Comparison of ENCODE assay signal across 16 cellular contexts in genomic region chr12:12872934-12873275, GRCh38. TPM values are rescaled to one million over a fixed set of nuclear protein-coding genes. Genes with fewer than 3 reads are reported as not detected.
DNase-seq lines count a peak whose midpoint lies in the region; ATAC-seq, FAIRE-seq and TF ChIP-seq lines count a peak whose summit lies in the region.
"Had no signal": no experiment of that assay in that cellular context is flagged by ENCODE, and none has a peak within 500 bp of the region (broad histone marks: within the 10 kb centered on the region; RNA-seq: fewer than 3 reads in every experiment).

No MANE protein-coding gene starts in this region.

- POLR2A ChIA-PET in HepG2 (lab: Yijun Ruan, JAX) = no interaction called here
- POLR2A ChIA-PET in CD4-positive, alpha-beta T cell (lab: Charles Lee) = no interaction called here

- no peak overlapping the region for H3K4me2 ChIP-seq in HepG2 (ENCODE audit: low read depth, low read length)

- H3K9me3 ChIP-seq in HepG2 (ENCODE audit: low read length) = no peaks in the 10 kb centered on the region
- no peaks in the 10 kb centered on the region for H3K9me3 ChIP-seq in CD4-positive, alpha-beta T cell (ENCODE audit: control insufficient read depth, low read length)
- H3K9me3 ChIP-seq: right lobe of liver had no signal

- no peaks in the 10 kb centered on the region for H3K4me1 Mint-ChIP-seq in CD4-positive, alpha-beta T cell (ENCODE audit: low read depth)

- no TSS peak for BruUV-seq in HepG2 (replicated peaks; lab: Mats Ljungman, UMichigan)

- ATAC-seq in SK-N-SH treated with all-trans-retinoic acid at 6 μM for 48 hours (peak; percentile 52), HepG2 (no peak)
- no peak for ATAC-seq in CD4-positive, alpha-beta T cell (ENCODE audit: poor library complexity)

- H3K4me3 Mint-ChIP-seq in CD4-positive, alpha-beta T cell = no peak overlapping the region
- H3K4me3 Mint-ChIP-seq: naive B cell had no signal

- H3K9me3 Mint-ChIP-seq in CD4-positive, alpha-beta T cell = no peaks in the 10 kb centered on the region
- H3K9me3 Mint-ChIP-seq: naive B cell had no signal

- no peaks in the 10 kb centered on the region; a peak in 1 of 5 replicates for H3K27me3 ChIP-seq in HepG2 (ENCODE audit: control insufficient read depth in 1 of 2, insufficient read depth in 2 of 2, low read length in 2 of 2)
- H3K27me3 ChIP-seq in CD4-positive, alpha-beta T cell (ENCODE audit: control insufficient read depth, insufficient read depth, low read length) = no peaks in the 10 kb centered on the region
- H3K27me3 ChIP-seq: right lobe of liver had no signal

- no peaks in the 10 kb centered on the region for H3K36me3 Mint-ChIP-seq in CD4-positive, alpha-beta T cell (ENCODE audit: low read depth)

- CTCF ChIA-PET in HepG2 (lab: Yijun Ruan, JAX; ENCODE audit: low intra/inter-chr PET ratio, low total read pairs) = no interaction called here
- CTCF ChIA-PET in CD4-positive, alpha-beta T cell (lab: Charles Lee) = no interaction called here

- no peak for TF ChIP-seq RAD21 in HepG2 (CRISPR knock-in tag; IDR thresholded peaks at IDR 0.05)

- no peak overlapping the region for H3K27ac Mint-ChIP-seq in CD4-positive, alpha-beta T cell

- no peak for TF ChIP-seq POLR2A in H54 (IDR thresholded peaks at IDR 0.05; ENCODE audit: low read depth, low read length)
- no peak for TF ChIP-seq POLR2A in HepG2 (IDR thresholded peaks at IDR 0.05; ENCODE audit: insufficient read depth in 1 of 2, low read depth in 2 of 2, low read length in 2 of 2)

- no peak overlapping the region for H2AFZ ChIP-seq in HepG2 (ENCODE audit: low read length)

- H3K36me3 ChIP-seq in HepG2 (replicated peaks in 1 of 2; ENCODE audit: control insufficient read depth in 1 of 2, insufficient read depth in 2 of 2, low read length in 2 of 2) = no peaks in the 10 kb centered on the region
- H3K36me3 ChIP-seq: right lobe of liver had no signal

- H4K20me1 ChIP-seq in HepG2 (ENCODE audit: insufficient read depth, low read length) = no peaks in the 10 kb centered on the region

- no peak overlapping the region for H3K9ac ChIP-seq in HepG2 (ENCODE audit: insufficient read depth, low read depth, low read length)

- in situ Hi-C loops in HepG2 (cut with HindIII; ENCODE audit: extremely low pct_ligation_motif_present, low pct_unique_long_range_greater_than_20kb) = loop anchor here (5.0 kb wide), 1 partner anchor 36 kb away; no protein-coding TSS in a partner anchor

- no peak overlapping the region for H3K4me3 ChIP-seq in HepG2 (replicated peaks in 1 of 3; ENCODE audit: insufficient read depth in 1 of 3, low read depth in 2 of 3, low read length in 3 of 3)
- H3K4me3 ChIP-seq: right lobe of liver had no signal

- no peaks in the 10 kb centered on the region for H3K27me3 Mint-ChIP-seq in CD4-positive, alpha-beta T cell
- H3K27me3 Mint-ChIP-seq: naive B cell had no signal

- no peaks in the 10 kb centered on the region for H3K79me2 ChIP-seq in HepG2 (ENCODE audit: insufficient read depth, low read length)

- peaks cover 17% of the 10 kb centered on the region for H3K4me1 ChIP-seq in HepG2 (ENCODE audit: insufficient read depth, low read length)
- H3K4me1 ChIP-seq: right lobe of liver had no signal

- FAIRE-seq in H54 (lab: Jason Lieb, UNC) (no peak), HepG2 (lab: Jason Lieb, UNC) (no peak)
- FAIRE-seq: GM18507 had no signal

- peak overlapping the region; percentile 99 for H3K27ac ChIP-seq in epithelial cell of prostate
- H3K27ac ChIP-seq in HepG2 (ENCODE audit: extremely low read length, insufficient read depth, low read length) = no peak overlapping the region
- H3K27ac ChIP-seq in CD4-positive, alpha-beta T cell (ENCODE audit: low read depth, low read length) = no peak overlapping the region
- H3K27ac ChIP-seq: right lobe of liver had no signal

- no peak for TF ChIP-seq EP300 in HepG2 (IDR thresholded peaks at IDR 0.05; ENCODE audit: low read depth in 2 of 2, low read length in 2 of 2)
- TF ChIP-seq EP300 in HepG2 (CRISPR knock-in tag; IDR thresholded peaks at IDR 0.05; ENCODE audit: borderline replicate concordance) = no peak

- DNase-seq in H54 (ENCODE audit: insufficient read length, low spot score) = peak; percentile 24
- DNase-seq in epithelial cell of prostate (ENCODE audit: low read depth, low spot score) = peak; percentile 73
- DNase-seq in renal cortical epithelial cell (ENCODE audit: low read depth) = peak; percentile 51
- no peak for DNase-seq in HepG2 (ENCODE audit: low spot score)
- no peak for DNase-seq in AG20443 (ENCODE audit: low spot score)
- no peak for DNase-seq in NCI-H1105 (lab: John Stamatoyannopoulos, UW)
- no peak for DNase-seq in CD4-positive, alpha-beta T cell
- DNase-seq: activated naive CD4-positive, alpha-beta T cell treated with anti-CD3 and anti-CD28 coated beads, Interleukin-2, amount 50 U/mL, for 16 hours; GDM1; Kasumi-1; naive B cell; right lobe of liver; T-helper 9 cell had no signal

- no peak for TF ChIP-seq CTCF in HepG2 (CRISPR knock-in tag; IDR thresholded peaks at IDR 0.05)
- no peak for TF ChIP-seq CTCF in CD4-positive, alpha-beta T cell (IDR thresholded peaks at IDR 0.05)

- 35% methylated on average over 2 of the region's 2 CpGs for WGBS in HepG2 (ENCODE audit: low lambda C conversion rate)

- intact Hi-C loops in HepG2 (cut with micrococcal nuclease; ENCODE audit: unreplicated experiment) = no loop called here
- intact Hi-C loops in CD4-positive, alpha-beta T cell (cut with DNase I, micrococcal nuclease) = no loop called here

TF ChIP-seq in SK-N-SH treated with all-trans-retinoic acid at 6 μM for 48 hours, 23 proteins besides CTCF, POLR2A, EP300 and RAD21 (continues in another document):
- no peak for TF ChIP-seq PPARA (CRISPR knock-in tag; IDR thresholded peaks at IDR 0.05; ENCODE audit: borderline replicate concordance)

TF ChIP-seq in HepG2, 621 proteins besides CTCF, POLR2A, EP300 and RAD21:
- TF ChIP-seq ZNF274 (CRISPR knock-in tag; IDR thresholded peaks at IDR 0.05) (no peak), ZNF260 (CRISPR knock-in tag; IDR thresholded peaks at IDR 0.05; ENCODE audit: borderline replicate concordance, low read depth) (no peak), KAT7 (CRISPR knock-in tag; IDR thresholded peaks at IDR 0.05; ENCODE audit: borderline replicate concordance) (no peak), TP53 (CRISPR knock-in tag; conservative IDR thresholded peaks at IDR 0.05) (no peak), ZNF772 (CRISPR knock-in tag; IDR thresholded peaks at IDR 0.05) (no peak)
TF ChIP-seq in HepG2: peak in this region for 0.

RNA-seq across cellular contexts. Expression of gene GPRC5A, which starts 18.5 kb away (rescaled TPM):
- total RNA-seq in renal cortical epithelial cell = 55.9 and 101 TPM in 2 replicates
- total RNA-seq in HepG2 (2016; rRNA removed; fragmentation: Illumina TruSeq; extraction: Trizol) = 0.24 and 0.27 TPM in 2 replicates
- total RNA-seq in HepG2 (2016; cell fraction: cytosol; rRNA removed; fragmentation: Illumina TruSeq; extraction: Trizol; ENCODE audit: low read depth) = 0.18 TPM in 1 of 2 replicates, not detected in the other
- 0.18 and 0.80 TPM in 2 replicates for total RNA-seq in HepG2 (2016; cell fraction: insoluble cytoplasmic fraction; rRNA removed; fragmentation: Illumina TruSeq; extraction: Trizol)
- 0.06 and 0.07 TPM in 2 replicates for total RNA-seq in HepG2 (2016; cell fraction: membrane; rRNA removed; fragmentation: Illumina TruSeq; extraction: Trizol)
- total RNA-seq in HepG2 (2016; cell fraction: nucleus; rRNA removed; fragmentation: Illumina TruSeq; extraction: Trizol) = 0.63 and 1.0 TPM in 2 replicates
- 3.0 and 3.3 TPM in 2 replicates for polyA plus RNA-seq in HepG2 (2011; rRNA removed)
- polyA plus RNA-seq in HepG2 (2011; cell fraction: cytosol; rRNA removed) = 3.3 TPM in 2 replicates
- polyA plus RNA-seq in HepG2 (2011; cell fraction: nucleus; rRNA removed) = 1.1 and 1.2 TPM in 2 replicates
- 0.38 and 0.91 TPM in 2 replicates for polyA plus RNA-seq in HepG2 (2012)
- 0.05 and 0.16 TPM in 2 replicates for polyA plus RNA-seq in HepG2 (2016; cell fraction: cytosol; fragmentation: Illumina TruSeq; extraction: Trizol; ENCODE audit: low read depth)
- 0.49 and 0.73 TPM in 2 replicates for polyA plus RNA-seq in HepG2 (2016; cell fraction: insoluble cytoplasmic fraction; fragmentation: Illumina TruSeq; extraction: Trizol; ENCODE audit: low read depth)
- 0.24 and 0.27 TPM in 2 replicates for polyA plus RNA-seq in HepG2 (2016; cell fraction: membrane; fragmentation: Illumina TruSeq; extraction: Trizol; ENCODE audit: low read depth)
- polyA plus RNA-seq in HepG2 (2016; cell fraction: nucleus; fragmentation: Illumina TruSeq; extraction: Trizol; ENCODE audit: insufficient read depth, low read depth) = 1.00 and 1.3 TPM in 2 replicates
- polyA minus RNA-seq in HepG2 (2011; rRNA and poly(A)+ RNA removed; ENCODE audit: low replicate concordance) = 20.8 and 1,453 TPM in 2 replicates
- 2.6 and 2.8 TPM in 2 replicates for polyA minus RNA-seq in HepG2 (2011; cell fraction: cytosol; rRNA and poly(A)+ RNA removed)
- polyA minus RNA-seq in HepG2 (2011; cell fraction: nucleus; rRNA and poly(A)+ RNA removed) = 1.1 and 1.4 TPM in 2 replicates
- total RNA-seq in CD4-positive, alpha-beta T cell = under 1 TPM; 0.14 to 0.47 TPM
- total RNA-seq: activated CD8-positive, alpha-beta memory T cell treated with anti-CD3 and anti-CD28 coated beads for 36 hours had no signal

RNA-seq across cellular contexts. Expression of gene DDX47, which starts 59.8 kb away (rescaled TPM):
- total RNA-seq in renal cortical epithelial cell = 102 and 135 TPM in 2 replicates
- 78.7 and 101 TPM in 2 replicates for total RNA-seq in HepG2 (2016; rRNA removed; fragmentation: Illumina TruSeq; extraction: Trizol)
- 17.1 and 20.5 TPM in 2 replicates for total RNA-seq in HepG2 (2016; cell fraction: cytosol; rRNA removed; fragmentation: Illumina TruSeq; extraction: Trizol; ENCODE audit: low read depth)
- 83.5 and 95.5 TPM in 2 replicates for total RNA-seq in HepG2 (2016; cell fraction: insoluble cytoplasmic fraction; rRNA removed; fragmentation: Illumina TruSeq; extraction: Trizol)
- total RNA-seq in HepG2 (2016; cell fraction: membrane; rRNA removed; fragmentation: Illumina TruSeq; extraction: Trizol) = 25.9 and 31.6 TPM in 2 replicates
- 58.7 and 68.9 TPM in 2 replicates for total RNA-seq in HepG2 (2016; cell fraction: nucleus; rRNA removed; fragmentation: Illumina TruSeq; extraction: Trizol)
- polyA plus RNA-seq in HepG2 (2011; rRNA removed) = 37.3 and 48.5 TPM in 2 replicates
- polyA plus RNA-seq in HepG2 (2011; cell fraction: cytosol; rRNA removed) = 26.7 and 40.8 TPM in 2 replicates
- 72.4 and 75.0 TPM in 2 replicates for polyA plus RNA-seq in HepG2 (2011; cell fraction: nucleus; rRNA removed)
- 36.4 and 46.7 TPM in 2 replicates for polyA plus RNA-seq in HepG2 (2012)
- 6.7 and 8.1 TPM in 2 replicates for polyA plus RNA-seq in HepG2 (2016; cell fraction: cytosol; fragmentation: Illumina TruSeq; extraction: Trizol; ENCODE audit: low read depth)
- polyA plus RNA-seq in HepG2 (2016; cell fraction: insoluble cytoplasmic fraction; fragmentation: Illumina TruSeq; extraction: Trizol; ENCODE audit: low read depth) = 82.3 and 82.4 TPM in 2 replicates
- 12.6 and 15.8 TPM in 2 replicates for polyA plus RNA-seq in HepG2 (2016; cell fraction: membrane; fragmentation: Illumina TruSeq; extraction: Trizol; ENCODE audit: low read depth)
- polyA plus RNA-seq in HepG2 (2016; cell fraction: nucleus; fragmentation: Illumina TruSeq; extraction: Trizol; ENCODE audit: insufficient read depth, low read depth) = 68.6 and 70.6 TPM in 2 replicates
- 25.7 and 60.1 TPM in 2 replicates for polyA minus RNA-seq in HepG2 (2011; rRNA and poly(A)+ RNA removed; ENCODE audit: low replicate concordance)
- 26.0 and 29.4 TPM in 2 replicates for polyA minus RNA-seq in HepG2 (2011; cell fraction: cytosol; rRNA and poly(A)+ RNA removed)
- 68.6 and 82.9 TPM in 2 replicates for polyA minus RNA-seq in HepG2 (2011; cell fraction: nucleus; rRNA and poly(A)+ RNA removed)
- total RNA-seq in CD4-positive, alpha-beta T cell = 100 to 1,000 TPM; 153 TPM

Comparison
In these comparisons a context has a peak if more than half of its experiments do, and no peak if none do; other contexts are left out.
1. DNase-seq: peak in H54 (single experiment), epithelial cell of prostate (single experiment) and renal cortical epithelial cell (single experiment); none in HepG2 (single experiment), AG20443 (single experiment), NCI-H1105 (single experiment) and CD4-positive, alpha-beta T cell (0 of 10).
2. RNA of gene GPRC5A, which starts 18.5 kb away (total RNA-seq): 55.9 to 101 TPM in renal cortical epithelial cell; 0.14 to 0.47 TPM in CD4-positive, alpha-beta T cell and 0.06 to 1.0 TPM in HepG2; every median in the first group is over 10 times any median in the second.